Comparison of ENCODE assay signal across 9 cellular contexts in genomic region chr6:31729979-31730630, GRCh38. TPM values are rescaled to one million over a fixed set of nuclear protein-coding genes. Genes with fewer than 3 reads are reported as not detected.
DNase-seq lines count a peak whose midpoint lies in the region; ATAC-seq and TF ChIP-seq lines count a peak whose summit lies in the region.
"Had no signal": no experiment of that assay in that cellular context is flagged by ENCODE, and none has a peak within 500 bp of the region (broad histone marks: within the 10 kb centered on the region; RNA-seq: fewer than 3 reads in every experiment).

No MANE protein-coding gene starts in this region.

- BruUV-seq in Caco-2 (replicated peaks; lab: Mats Ljungman, UMichigan) (TSS peak; percentile 41), HCT116 (replicated peaks; lab: Mats Ljungman, UMichigan) (no TSS peak)

- peak; percentile 78 to 87 for DNase-seq in Caco-2
- DNase-seq in HCT116 (ENCODE audit: low read depth, low spot score), result peak; percentile 56
- peak; percentile 59 for DNase-seq in NCI-H69 (lab: John Stamatoyannopoulos, UW)
- peak; percentile 89 for DNase-seq in activated CD8-positive, alpha-beta memory T cell treated with anti-CD3 and anti-CD28 coated beads for 24 hours
- DNase-seq in effector memory CD8-positive, alpha-beta T cell, result peak; percentile 58 to 65 (median 63)
- peak; percentile 77 for DNase-seq in lung (ENCODE audit: low spot score)
- DNase-seq in stimulated activated CD8-positive, alpha-beta memory T cell treated with anti-CD3 and anti-CD28 coated beads, Interleukin-12 subunit alpha, Interleukin-12 subunit beta, amount 100 ng/mL, for 4 hours (ENCODE audit: low read depth), result peak; percentile 53
- DNase-seq in cerebellar nuclear complex (lab: John Stamatoyannopoulos, UW), result no peak

- CTCF ChIA-PET in Caco-2 (lab: Charles Lee), result interaction anchor here (0.6 to 2.5 kb wide), 17 partner anchors 9 to 414 kb away, joined by 3 to 30 read pairs (median 4); partner anchors contain the start of genes HSPA1B, LSM2, LY6G5C and MSH5
- CTCF ChIA-PET in HCT116 (lab: Charles Lee), result interaction anchor here (0.6 to 2.3 kb wide), 5 partner anchors 8 to 132 kb away, joined by 3 to 13 read pairs (median 4); partner anchors contain the start of gene NEU1

- intact Hi-C loops in Caco-2 (cut with micrococcal nuclease; ENCODE audit: unreplicated experiment) (loop anchor here (1.0 kb wide), 6 partner anchors 8 to 100 kb away; no protein-coding TSS in a partner anchor), HCT116 (cut with micrococcal nuclease) (loop anchor here (2.0 kb wide), 1 partner anchor 49 kb away; the partner anchor contains the start of gene LY6G5C)

- RAD21 ChIA-PET in HCT116 (lab: Charles Lee; ENCODE audit: low non-redundant PET in 1 of 2, low total read pairs in 2 of 2, uncharacterized antibody in 2 of 2, unreplicated experiment in 2 of 2), result interaction anchor here in 1 of 2 experiments (0.6 to 0.7 kb wide), 2 partner anchors 19 to 27 kb away, joined by 3 read pairs; partner anchors contain the start of gene ABHD16A

- peak overlapping the region; percentile 72 for H3K9ac ChIP-seq in HCT116 (ENCODE audit: low read length)

- H3K4me3 Mint-ChIP-seq in Caco-2 (ENCODE audit: unreplicated experiment), result peak overlapping the region; percentile 87
- H3K4me3 Mint-ChIP-seq in effector memory CD8-positive, alpha-beta T cell, result peak overlapping the region; percentile 95 to 97

- H3K27me3 Mint-ChIP-seq in Caco-2 (ENCODE audit: insufficient read depth, unreplicated experiment), result no peaks in the 10 kb centered on the region
- no peaks in the 10 kb centered on the region for H3K27me3 Mint-ChIP-seq in effector memory CD8-positive, alpha-beta T cell

- H3K79me2 ChIP-seq in HCT116 (ENCODE audit: insufficient read depth, low read length), result peaks cover 30% of the 10 kb centered on the region

- WGBS in lung, 2 donors, result 3 to 4% methylated on average over 37 to 46 of the region's 46 CpGs

- no peak overlapping the region for H2AFZ ChIP-seq in HCT116 (ENCODE audit: low read depth, low read length, poor library complexity, severe bottlenecking)

- H3K27ac Mint-ChIP-seq in Caco-2 (ENCODE audit: unreplicated experiment), result peak overlapping the region; percentile 84
- H3K27ac Mint-ChIP-seq in effector memory CD8-positive, alpha-beta T cell, result peak overlapping the region; percentile 81 to 83

- peaks cover 93% of the 10 kb centered on the region for H3K36me3 Mint-ChIP-seq in Caco-2 (ENCODE audit: insufficient read depth, unreplicated experiment)
- peaks cover 56% of the 10 kb centered on the region for H3K36me3 Mint-ChIP-seq in effector memory CD8-positive, alpha-beta T cell (ENCODE audit: insufficient read depth)

- TF ChIP-seq RAD21 in HCT116 (IDR thresholded peaks at IDR 0.05; ENCODE audit: low read depth), result no peak

- H3K4me2 ChIP-seq in HCT116 (ENCODE audit: low read length), result peak overlapping the region; percentile 98

- TF ChIP-seq CTCF in Caco-2 (IDR thresholded peaks at IDR 0.05; ENCODE audit: insufficient read depth in 1 of 2, low read depth in 1 of 2, low read length in 1 of 2, severe bottlenecking in 1 of 2, unreplicated experiment in 1 of 2), result peak in 1 of 2 experiments; percentile 14
- no peak for TF ChIP-seq CTCF in HCT116 (IDR thresholded peaks at IDR 0.05 in 2 of 3, conservative IDR thresholded peaks at IDR 0.05 in 1 of 3; ENCODE audit: borderline replicate concordance in 1 of 3, insufficient read depth in 1 of 3, low read depth in 2 of 3, low read length in 2 of 3)
- TF ChIP-seq CTCF in lung (IDR thresholded peaks at IDR 0.05; ENCODE audit: control extremely low read depth, extremely low read depth), result no peak

- TF ChIP-seq POLR2A in HCT116 (IDR thresholded peaks at IDR 0.05; ENCODE audit: borderline replicate concordance, extremely low read depth, insufficient read depth, insufficient read length), result no peak

- no peaks in the 10 kb centered on the region for H3K9me3 ChIP-seq in Caco-2
- no peaks in the 10 kb centered on the region for H3K9me3 ChIP-seq in HCT116 (ENCODE audit: control insufficient read depth in 1 of 2, insufficient read depth in 1 of 2, low read depth in 1 of 2, low read length in 2 of 2)
- no peaks in the 10 kb centered on the region for H3K9me3 ChIP-seq in lung (ENCODE audit: control insufficient read depth in 2 of 2, insufficient read depth in 1 of 2, low read length in 1 of 2)

- H3K9me2 ChIP-seq in HCT116 (ENCODE audit: insufficient read depth), result no peaks in the 10 kb centered on the region

- no peaks in the 10 kb centered on the region for H3K9me3 Mint-ChIP-seq in Caco-2 (ENCODE audit: unreplicated experiment)
- H3K9me3 Mint-ChIP-seq in effector memory CD8-positive, alpha-beta T cell, result no peaks in the 10 kb centered on the region

- H4K20me1 ChIP-seq in HCT116 (ENCODE audit: insufficient read depth), result no peaks in the 10 kb centered on the region; the same call in 1 of the 2 replicates

- ATAC-seq in HCT116 (peak; percentile 79), lung (ENCODE audit: insufficient read depth, low FRiP score) (peak; percentile 80)
- ATAC-seq in effector memory CD8-positive, alpha-beta T cell (replicated peaks), result peak; percentile 54

- H3K36me3 ChIP-seq in Caco-2 (ENCODE audit: control insufficient read depth, insufficient read depth, low read length) (peaks cover 9% of the 10 kb centered on the region), HCT116 (ENCODE audit: control insufficient read depth in 1 of 2, insufficient read depth in 2 of 2, low read length in 2 of 2) (peaks cover 28 to 31% of the 10 kb centered on the region in 2 experiments), lung (ENCODE audit: control insufficient read depth in 2 of 2, insufficient read depth in 2 of 2, low read length in 2 of 2) (peaks cover 9 to 27% of the 10 kb centered on the region in 2 donors)

- POLR2A ChIA-PET in Caco-2 (lab: Charles Lee) (interaction anchor here (0.5 to 2.0 kb wide), 12 partner anchors 8 to 133 kb away, joined by 3 to 59 read pairs (median 6); partner anchors contain the start of genes ABHD16A, HSPA1A, HSPA1B and HSPA1L), HCT116 (lab: Charles Lee) (interaction anchor here (1.4 to 2.2 kb wide), 4 partner anchors 9 to 97 kb away, joined by 5 to 12 read pairs (median 9); partner anchors contain the start of genes ABHD16A, HSPA1B and MSH5)

- peak overlapping the region; percentile 58 for H3K4me3 ChIP-seq in Caco-2 (ENCODE audit: low read depth, low read length)
- H3K4me3 ChIP-seq in HCT116 (replicated peaks in 1 of 2; ENCODE audit: low read depth in 1 of 2, low read length in 2 of 2), result peak overlapping the region; percentile 70 to 72
- H3K4me3 ChIP-seq in lung, result peak overlapping the region; percentile 36

- H3K4me1 ChIP-seq in Caco-2 (peaks cover 16% of the 10 kb centered on the region), HCT116 (ENCODE audit: control insufficient read depth in 1 of 2, insufficient read depth in 2 of 2, low read length in 2 of 2) (peaks cover 12 to 39% of the 10 kb centered on the region in 2 experiments), lung (ENCODE audit: control insufficient read depth in 2 of 2, insufficient read depth in 2 of 2, low read length in 2 of 2) (peaks cover 0 to 16% of the 10 kb centered on the region in 2 donors)

- H3K27me3 ChIP-seq in Caco-2 (replicated peaks; ENCODE audit: control insufficient read depth, insufficient read depth, low read length) (no peaks in the 10 kb centered on the region), HCT116 (ENCODE audit: insufficient read depth, low read length) (no peaks in the 10 kb centered on the region), lung (ENCODE audit: control insufficient read depth, insufficient read depth) (no peaks in the 10 kb centered on the region)

- H3K27ac ChIP-seq in HCT116 (ENCODE audit: low read depth, low read length), result peak overlapping the region; percentile 90
- H3K27ac ChIP-seq in lung (ENCODE audit: low read depth in 1 of 2, low read length in 1 of 2), result peak overlapping the region; percentile 90 to 93

- peaks cover 27% of the 10 kb centered on the region for H3K4me1 Mint-ChIP-seq in Caco-2 (ENCODE audit: low read depth, unreplicated experiment)
- H3K4me1 Mint-ChIP-seq in effector memory CD8-positive, alpha-beta T cell (ENCODE audit: low read depth in 2 of 2), result peaks cover 42 to 54% of the 10 kb centered on the region in 2 donors

TF ChIP-seq in HCT116, 20 proteins besides CTCF, POLR2A, EP300 and RAD21:
- no peak for TF ChIP-seq EGR1 (IDR thresholded peaks at IDR 0.05; ENCODE audit: low read depth)
- TF ChIP-seq POLR2AphosphoS5 (IDR thresholded peaks at IDR 0.05; ENCODE audit: low read depth, low read length), result peak; percentile 89
- TF ChIP-seq SRF (IDR thresholded peaks at IDR 0.05; ENCODE audit: low read depth), result no peak
TF ChIP-seq in HCT116: peak in this region for 1.

RNA-seq across cellular contexts. Expression of gene DDAH2, which starts 1.0 kb away (rescaled TPM):
- total RNA-seq in Caco-2 (2022) (82.4 and 91.6 TPM in 2 replicates), HCT116 (2021; ENCODE audit: unreplicated experiment) (43.4 TPM), lung (10 to 100 TPM; 60.3 to 80.0 TPM)
- polyA plus RNA-seq in HCT116 (2012), result 43.2 and 45.3 TPM in 2 replicates
- 100 to 1,000 TPM; 103 to 130 TPM for polyA plus RNA-seq in lung

RNA-seq across cellular contexts. Expression of gene CLIC1, which starts 6.2 kb away (rescaled TPM):
- 374 and 420 TPM in 2 replicates for total RNA-seq in Caco-2 (2022)
- total RNA-seq in HCT116 (2021; ENCODE audit: unreplicated experiment), result 432 TPM
- 496 and 580 TPM in 2 replicates for polyA plus RNA-seq in HCT116 (2012)
- total RNA-seq in lung, result 100 to 1,000 TPM; 231 to 368 TPM
- polyA plus RNA-seq in lung, result 100 to 1,000 TPM; 387 to 763 TPM

RNA-seq across cellular contexts. Expression of gene MPIG6B, which starts 6.9 kb away (rescaled TPM):
- total RNA-seq in Caco-2 (2022), result not detected in 2 replicates
- 0.42 TPM for total RNA-seq in HCT116 (2021; ENCODE audit: unreplicated experiment)
- 0.32 and 0.65 TPM in 2 replicates for polyA plus RNA-seq in HCT116 (2012)
- 1 to 10 TPM in 1 of 2 donors, under 1 TPM in 1; 0.64 to 1.1 TPM for total RNA-seq in lung
- 1 to 10 TPM in 1 of 2 donors, under 1 TPM in 1; 0.45 to 2.3 TPM for polyA plus RNA-seq in lung

RNA-seq across cellular contexts. Expression of gene LY6G6C, which starts 8.6 kb away (rescaled TPM):
- total RNA-seq in Caco-2 (2022) (0.88 and 1.3 TPM in 2 replicates), HCT116 (2021; ENCODE audit: unreplicated experiment) (0.54 TPM), lung (not detected)
- 0.17 and 0.41 TPM in 2 replicates for polyA plus RNA-seq in HCT116 (2012)
- polyA plus RNA-seq in lung, result under 1 TPM; 0.14 to 0.16 TPM
- total RNA-seq: activated CD8-positive, alpha-beta memory T cell treated with anti-CD3 and anti-CD28 coated beads for 36 hours had no signal

RNA-seq across cellular contexts. Expression of gene MSH5, which starts 9.7 kb away (rescaled TPM):
- total RNA-seq in Caco-2 (2022) (49.6 and 51.0 TPM in 2 replicates), HCT116 (2021; ENCODE audit: unreplicated experiment) (90.4 TPM), lung (10 to 100 TPM; 11.6 to 17.8 TPM)
- 49.3 and 53.4 TPM in 2 replicates for polyA plus RNA-seq in HCT116 (2012)
- 10 to 100 TPM in 1 of 2 donors, 1 to 10 TPM in 1; 4.5 to 15.1 TPM for polyA plus RNA-seq in lung

Comparison
In these comparisons a context has a peak if more than half of its experiments do, and no peak if none do; other contexts are left out.
1. DNase-seq: peak in Caco-2 (2 of 2), HCT116 (single experiment), NCI-H69 (single experiment), activated CD8-positive, alpha-beta memory T cell treated with anti-CD3 and anti-CD28 coated beads for 24 hours (single experiment), effector memory CD8-positive, alpha-beta T cell (3 of 3), lung (single experiment) and stimulated activated CD8-positive, alpha-beta memory T cell treated with anti-CD3 and anti-CD28 coated beads, Interleukin-12 subunit alpha, Interleukin-12 subunit beta, amount 100 ng/mL, for 4 hours (single experiment); none in cerebellar nuclear complex (0 of 2).
2. Peak in every context shown above with its lines, with median percentiles within 50 percentile points of each other: H3K4me3 ChIP-seq and ATAC-seq.